30 cellular contexts compared by ENCODE assay signal in the genomic region with DNA sequence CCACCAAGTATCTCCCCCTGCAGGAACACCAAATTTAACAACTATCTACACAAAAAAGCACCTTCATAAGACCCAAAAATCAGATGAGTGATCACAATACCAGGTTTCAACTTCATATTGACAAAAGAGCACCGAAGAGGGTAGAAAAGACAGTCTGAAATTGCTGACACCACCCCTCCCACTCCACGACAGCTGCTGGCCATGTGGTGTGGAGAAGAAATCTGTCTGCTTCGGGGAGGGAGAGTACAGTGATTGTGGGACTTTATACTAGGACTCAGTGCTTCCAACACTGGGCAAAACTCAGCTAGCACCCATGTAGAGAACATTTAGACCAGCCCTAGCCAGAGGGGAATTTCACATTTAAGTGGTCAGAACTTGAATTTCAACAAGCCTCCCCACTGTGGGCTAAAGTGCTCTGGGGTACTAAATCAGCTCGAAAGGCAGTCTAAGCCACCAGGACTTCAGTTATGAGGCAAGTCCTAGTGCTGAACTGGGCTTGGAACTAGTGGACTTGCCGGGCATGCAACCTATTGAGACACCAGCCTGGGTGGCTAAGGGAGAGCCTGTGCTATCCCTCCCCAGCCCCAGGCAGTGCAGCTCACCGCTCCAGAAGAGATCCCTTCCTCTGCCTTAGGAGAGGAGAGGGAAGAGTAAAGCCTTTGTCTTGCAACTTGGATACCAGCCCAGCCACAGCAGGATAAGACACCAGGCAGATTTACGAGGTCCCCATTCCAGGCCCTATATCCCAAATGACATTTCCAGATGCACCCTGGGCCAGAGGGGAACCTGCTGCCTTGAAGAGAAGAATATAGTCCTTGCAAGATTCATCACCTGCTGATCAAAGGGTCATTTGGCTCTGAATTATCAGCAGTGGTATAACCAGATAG. TPM values are rescaled to one million over a fixed set of nuclear protein-coding genes. Genes with fewer than 3 reads are reported as not detected.
DNase-seq lines count a peak whose midpoint lies in the region; ATAC-seq and TF ChIP-seq lines count a peak whose summit lies in the region.
"Had no signal": no experiment of that assay in that cellular context is flagged by ENCODE, and none has a peak within 500 bp of the region (broad histone marks: within the 10 kb centered on the region; RNA-seq: fewer than 3 reads in every experiment).

No MANE protein-coding gene starts in this region.

- peak; percentile 34; the same call in 1 of the 2 replicates for ATAC-seq in Panc1
- no peak for ATAC-seq in GM19395 (IDR thresholded peaks at IDR 0.05; ENCODE audit: unreplicated experiment)
- ATAC-seq in GM19463 (IDR thresholded peaks at IDR 0.05; ENCODE audit: unreplicated experiment): no peak
- no peak for ATAC-seq in GM19455 (IDR thresholded peaks at IDR 0.05; ENCODE audit: unreplicated experiment)
- ATAC-seq: gastrocnemius medialis; naive thymus-derived CD4-positive, alpha-beta T cell; sciatic nerve had no signal

- CTCF ChIA-PET in mammary epithelial cell (lab: Charles Lee; ENCODE audit: low non-redundant PET) (no interaction called here), Panc1 (lab: Charles Lee) (no interaction called here)

- no peak overlapping the region for H3K18ac ChIP-seq in mesenchymal stem cell (ENCODE audit: low read depth in 1 of 2, low read length in 2 of 2)

- H3K23ac ChIP-seq in mesenchymal stem cell (ENCODE audit: low read length in 2 of 2): no peak overlapping the region

- TF ChIP-seq CTCF in mammary epithelial cell (conservative IDR thresholded peaks at IDR 0.05 in 1 of 2, IDR thresholded peaks at IDR 0.05 in 1 of 2; ENCODE audit: extremely low read depth in 1 of 2, insufficient read depth in 1 of 2, low read depth in 1 of 2, low read length in 2 of 2) (no peak), breast epithelium (IDR thresholded peaks at IDR 0.05) (no peak), Panc1 (IDR thresholded peaks at IDR 0.05) (no peak)

- DNase-seq in mammary epithelial cell: peak; percentile 25
- DNase-seq in breast epithelium (ENCODE audit: low spot score in 2 of 2): no peak
- DNase-seq in Panc1 (ENCODE audit: low read depth, low spot score): no peak
- DNase-seq in mesenchymal stem cell: no peak
- DNase-seq in ACHN: no peak
- DNase-seq: activated CD4-positive, alpha-beta T cell treated with anti-CD3 and anti-CD28 coated beads, Interleukin-2, amount 50 U/mL, for 4 hours; activated CD8-positive, alpha-beta memory T cell treated with anti-CD3 and anti-CD28 coated beads, Interleukin-2, amount 50 U/mL, for 48 hours; activated effector memory CD4-positive, alpha-beta T cell treated with anti-CD3 and anti-CD28 coated beads, Interleukin-2, amount 50 U/mL, for 16 hours; CD4-positive, CD25-positive, alpha-beta regulatory T cell; dorsolateral prefrontal cortex; erythroblast; gastrocnemius medialis; H9; Kasumi-1; kidney glomerular epithelial cell; naive thymus-derived CD4-positive, alpha-beta T cell; NCI-H1105; NCI-H2171; NCI-H82; SIG-M5 had no signal

- no peak overlapping the region for H4K91ac ChIP-seq in mesenchymal stem cell (ENCODE audit: low read length)

- no peak overlapping the region for H2BK5ac ChIP-seq in mesenchymal stem cell (ENCODE audit: low read depth, low read length, poor library complexity, severe bottlenecking)

- H3K4me3 ChIP-seq in mammary epithelial cell (replicated peaks in 1 of 3; ENCODE audit: insufficient read depth in 1 of 3, low read depth in 2 of 3, low read length in 3 of 3) (no peak overlapping the region), breast epithelium (no peak overlapping the region), Panc1 (ENCODE audit: low read depth in 2 of 2, low read length in 2 of 2) (no peak overlapping the region), mesenchymal stem cell (ENCODE audit: insufficient read depth in 1 of 2, low read depth in 1 of 2, low read length in 2 of 2) (no peak overlapping the region)
- H3K4me3 ChIP-seq: dorsolateral prefrontal cortex, gastrocnemius medialis, suprapubic skin, vagina had no signal

- H3K9ac ChIP-seq in mammary epithelial cell (ENCODE audit: insufficient read depth, low read length) (no peak overlapping the region), mesenchymal stem cell (ENCODE audit: low read length) (no peak overlapping the region)
- H3K9ac ChIP-seq: parathyroid adenoma had no signal

- H3K4ac ChIP-seq in mesenchymal stem cell (ENCODE audit: low read depth in 1 of 2, low read length in 2 of 2): no peak overlapping the region

- H3K27ac ChIP-seq in mammary epithelial cell (ENCODE audit: insufficient read depth, low read depth, low read length) (no peak overlapping the region), breast epithelium (no peak overlapping the region), Panc1 (ENCODE audit: low read length) (peak overlapping the region; percentile 57; the same call in 1 of the 2 replicates), mesenchymal stem cell (ENCODE audit: low read length, poor library complexity, severe bottlenecking) (no peak overlapping the region)
- H3K27ac ChIP-seq: dorsolateral prefrontal cortex, gastrocnemius medialis, parathyroid adenoma, suprapubic skin, vagina had no signal

- H2AFZ ChIP-seq in mammary epithelial cell (ENCODE audit: low read depth, low read length) (peak overlapping the region; percentile 62), mesenchymal stem cell (ENCODE audit: low read depth, low read length) (no peak overlapping the region)
- H2AFZ ChIP-seq: parathyroid adenoma had no signal

- WGBS in mammary epithelial cell (ENCODE audit: low coverage, missing lambda C conversion rate): 59% methylated on average over 5 of the region's 7 CpGs
- 66% methylated on average over 5 of the region's 7 CpGs for WGBS in mesenchymal stem cell

- H2AK5ac ChIP-seq in mesenchymal stem cell (ENCODE audit: low read length, severe bottlenecking): peak overlapping the region; percentile 47

- H3K9me3 ChIP-seq in mammary epithelial cell (replicated peaks; ENCODE audit: insufficient read depth, low read length) (no peaks in the 10 kb centered on the region), breast epithelium (no peaks in the 10 kb centered on the region), Panc1 (ENCODE audit: control insufficient read depth, insufficient read depth, low read depth, low read length) (no peaks in the 10 kb centered on the region), mesenchymal stem cell (ENCODE audit: control insufficient read depth, low read length) (no peaks in the 10 kb centered on the region)
- H3K9me3 ChIP-seq: gastrocnemius medialis, suprapubic skin, vagina had no signal

- TF ChIP-seq POLR2A in breast epithelium (IDR thresholded peaks at IDR 0.05): no peak

- H3K4me1 ChIP-seq in mammary epithelial cell (ENCODE audit: insufficient read depth, low read length): peaks cover 20% of the 10 kb centered on the region
- H3K4me1 ChIP-seq in breast epithelium: no peaks in the 10 kb centered on the region
- H3K4me1 ChIP-seq in Panc1 (ENCODE audit: control insufficient read depth, insufficient read depth, low read length): no peaks in the 10 kb centered on the region
- H3K4me1 ChIP-seq in mesenchymal stem cell (ENCODE audit: control insufficient read depth, insufficient read depth, low read depth, low read length): peaks cover 7% of the 10 kb centered on the region
- H3K4me1 ChIP-seq: gastrocnemius medialis, parathyroid adenoma, suprapubic skin, vagina had no signal

- H3K27me3 ChIP-seq in mammary epithelial cell (ENCODE audit: insufficient read depth, low read length) (no peaks in the 10 kb centered on the region), breast epithelium (no peaks in the 10 kb centered on the region), Panc1 (ENCODE audit: control insufficient read depth, insufficient read depth, low read length) (no peaks in the 10 kb centered on the region), mesenchymal stem cell (ENCODE audit: control insufficient read depth in 1 of 2, insufficient read depth in 1 of 2, low read length in 2 of 2) (peaks cover 0 to 19% of the 10 kb centered on the region in 2 experiments)
- H3K27me3 ChIP-seq: gastrocnemius medialis, suprapubic skin, vagina had no signal

- in situ Hi-C loops in mammary epithelial cell (cut with MboI; ENCODE audit: low sequenced_read_pairs in 2 of 2): no loop called here
- in situ Hi-C loops in Panc1 (cut with HindIII; ENCODE audit: low pct_unique_long_range_greater_than_20kb, low sequenced_read_pairs): no loop called here
- in situ Hi-C loops in ACHN (cut with HindIII; ENCODE audit: low pct_ligation_motif_present, low pct_unique_long_range_greater_than_20kb, low sequenced_read_pairs): no loop called here

- BruUV-seq in mammary epithelial cell (replicated peaks; lab: Mats Ljungman, UMichigan) (no TSS peak), Panc1 (replicated peaks; lab: Mats Ljungman, UMichigan) (no TSS peak)

- H4K20me1 ChIP-seq in mammary epithelial cell (ENCODE audit: insufficient read depth, low read length): no peaks in the 10 kb centered on the region

- H3K14ac ChIP-seq in mesenchymal stem cell (ENCODE audit: low read length in 2 of 2): no peak overlapping the region

- H3K79me2 ChIP-seq in mammary epithelial cell (ENCODE audit: insufficient read depth, low read length): no peaks in the 10 kb centered on the region
- H3K79me2 ChIP-seq: parathyroid adenoma had no signal

- H3K79me1 ChIP-seq in mesenchymal stem cell (replicated peaks; ENCODE audit: low read length, poor library complexity, severe bottlenecking): no peaks in the 10 kb centered on the region

- POLR2A ChIA-PET in Panc1 (lab: Charles Lee): no interaction called here

- H3K36me3 ChIP-seq in mammary epithelial cell (ENCODE audit: insufficient read depth, low read length) (no peaks in the 10 kb centered on the region), breast epithelium (no peaks in the 10 kb centered on the region), Panc1 (ENCODE audit: control insufficient read depth, insufficient read depth, low read length) (no peaks in the 10 kb centered on the region), mesenchymal stem cell (ENCODE audit: control insufficient read depth in 1 of 2, insufficient read depth in 2 of 2, low read depth in 1 of 2, low read length in 2 of 2) (no peaks in the 10 kb centered on the region)
- H3K36me3 ChIP-seq: gastrocnemius medialis, suprapubic skin, vagina had no signal

- no peak overlapping the region for H3K4me2 ChIP-seq in mammary epithelial cell (ENCODE audit: insufficient read depth, low read depth, low read length)
- no peak overlapping the region for H3K4me2 ChIP-seq in mesenchymal stem cell (ENCODE audit: low read length, poor library complexity, severe bottlenecking)

- no peak overlapping the region for H4K8ac ChIP-seq in mesenchymal stem cell (ENCODE audit: low read length)

- no peak overlapping the region for H2BK120ac ChIP-seq in mesenchymal stem cell (ENCODE audit: low read depth, low read length)

- H2BK15ac ChIP-seq in mesenchymal stem cell (ENCODE audit: low read depth, poor library complexity, severe bottlenecking): no peak overlapping the region

- intact Hi-C loops in mammary epithelial cell (cut with micrococcal nuclease): no loop called here
- intact Hi-C loops in breast epithelium (cut with DNase I; ENCODE audit: low total_unique reads): no loop called here
- intact Hi-C loops in Panc1 (cut with micrococcal nuclease; ENCODE audit: unreplicated experiment): loop anchor here (1.0 kb wide), 1 partner anchor 10 kb away; no protein-coding TSS in a partner anchor

- H2BK12ac ChIP-seq in mesenchymal stem cell (ENCODE audit: low read length in 2 of 2): no peak overlapping the region

- dilution Hi-C loops in mammary epithelial cell (cut with HindIII; ENCODE audit: low sequenced_read_pairs): no loop called here

RNA-seq across cellular contexts. Expression of a gene that starts 44.6 kb away (rescaled TPM):
- not detected for total RNA-seq in mammary epithelial cell
- not detected for polyA plus RNA-seq in mammary epithelial cell
- polyA minus RNA-seq in mammary epithelial cell: not detected
- total RNA-seq in breast epithelium: not detected
- total RNA-seq in Panc1 (2021; ENCODE audit: unreplicated experiment): not detected
- not detected for polyA plus RNA-seq in Panc1 (2012; ENCODE audit: insufficient read length)
- polyA plus RNA-seq in mesenchymal stem cell (2013, experiment 1 of 2): not detected
- polyA plus RNA-seq in mesenchymal stem cell (2013, experiment 2 of 2): not detected
- total RNA-seq: CD4-positive, CD25-positive, alpha-beta regulatory T cell; dorsolateral prefrontal cortex; gastrocnemius medialis; H9; naive thymus-derived CD4-positive, alpha-beta T cell; OCI-LY7; sciatic nerve; suprapubic skin; vagina had no signal
- polyA plus RNA-seq: adipose tissue; AG04450; CD4-positive, CD25-positive, alpha-beta regulatory T cell; naive thymus-derived CD4-positive, alpha-beta T cell had no signal
